ENCODE assay signal across 23 cellular contexts in genomic region chr2:42996528-42996927, GRCh38.
"Had no signal": no experiment of that assay in that cellular context is flagged by ENCODE, and none has a peak within 500 bp of the region (broad histone marks: within the 10 kb centered on the region; RNA-seq: fewer than 3 reads in every experiment).

No MANE protein-coding gene starts in this region.

- H3K27ac ChIP-seq: HL-60, PC-9, Peyer's patch had no signal

- ATAC-seq: K562 had no signal

- DNase-seq: MV-4-11, NCI-H1048, NCI-H1105, NCI-H1417, NCI-H1436 treated with DMSO at 0.1 percent for 48 hours, NCI-H1694, NCI-H187 treated with DMSO at 0.1 percent for 48 hours, NCI-H2029 treated with DMSO at 0.1 percent for 48 hours, NCI-H2107, NCI-H2171, NCI-H226, NCI-H446, NCI-H510A, NCI-H524 treated with DMSO at 0.1 percent for 48 hours, NCI-H69, NCI-H774, PC-9, SHP77, SK-N-SH, SW 1271 had no signal

- H3K9me3 ChIP-seq: Peyer's patch, SK-N-SH had no signal

- H3K27me3 ChIP-seq: Peyer's patch had no signal

- H3K4me3 ChIP-seq: K562, PC-9, Peyer's patch had no signal

- H3K36me3 ChIP-seq: Peyer's patch had no signal
